24 cellular contexts compared by ENCODE assay signal in the genomic region with DNA sequence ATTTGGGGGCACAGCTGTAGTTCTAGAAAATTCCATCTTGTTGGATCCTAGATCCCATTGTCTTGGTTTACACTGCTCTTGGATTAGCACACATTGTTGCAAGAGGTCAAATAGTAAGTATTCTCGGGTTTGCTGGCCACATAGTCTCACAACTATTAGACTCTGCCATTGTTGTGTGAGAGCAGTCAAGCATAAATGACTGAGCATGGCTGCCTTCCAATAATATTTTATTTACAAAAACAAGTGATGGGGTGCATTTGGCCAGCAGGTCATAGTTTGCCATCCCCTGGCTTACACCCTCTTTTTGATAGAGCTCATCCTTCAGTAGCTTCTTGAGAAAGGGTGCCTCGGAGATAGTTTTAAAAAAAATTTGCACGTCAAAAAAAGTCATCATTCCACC.
"Had no signal": no experiment of that assay in that cellular context is flagged by ENCODE, and none has a peak within 500 bp of the region (broad histone marks: within the 10 kb centered on the region; RNA-seq: fewer than 3 reads in every experiment).

No MANE protein-coding gene starts in this region.

- ATAC-seq: esophagus mucosa; foreskin keratinocyte; gastroesophageal sphincter; heart right ventricle; left cardiac atrium; left lung; mucosa of descending colon; natural killer cell treated with Interleukin-12 subunit alpha and Interleukin-12 subunit beta and Interleukin-15 and Interleukin-18, amount 100 ng/mL, for 72 hours; pancreas; right lobe of liver; stimulated activated naive B cell treated with anti-CD40 and anti-IgM and Interleukin-4, amounts not matched to agents 10 μg/mL and 1 μg/mL and 100 μg/mL, for 72 hours had no signal

- H3K27me3 ChIP-seq: right lobe of liver had no signal

- FAIRE-seq: pancreas, small intestine, urothelium cell line had no signal

- H3K27ac ChIP-seq: dorsolateral prefrontal cortex, foreskin keratinocyte, gastroesophageal sphincter, heart right ventricle, left lung, neutrophil, pancreas, right lobe of liver, thoracic aorta, tibial nerve, upper lobe of left lung had no signal

- DNase-seq: dorsolateral prefrontal cortex; effector CD4-positive, alpha-beta T cell; foreskin keratinocyte; heart right ventricle; hippocampal formation; left cardiac atrium; left lung; mesenchymal stem cell; mucosa of descending colon; naive B cell; pancreas; right lobe of liver; small intestine; stimulated activated CD4-positive, alpha-beta T cell treated with anti-CD3 and anti-CD28 coated beads, Interleukin-15, amount 100 ng/mL, for 24 hours; stimulated activated CD4-positive, alpha-beta T cell treated with anti-CD3 and anti-CD28 coated beads, Interleukin-2, amount 100 ng/mL, for 48 hours; stimulated activated naive B cell treated with anti-CD40 and anti-IgM and Interleukin-4, amounts not matched to agents 10 μg/mL and 1 μg/mL and 100 μg/mL, for 72 hours; upper lobe of left lung had no signal

- H3K4me3 ChIP-seq: dorsolateral prefrontal cortex, gastroesophageal sphincter, heart right ventricle, left lung, mucosa of descending colon, pancreas, right lobe of liver, thoracic aorta, tibial nerve, upper lobe of left lung had no signal

- H3K4me1 ChIP-seq: foreskin keratinocyte, gastroesophageal sphincter, heart right ventricle, left lung, pancreas, tibial nerve, upper lobe of left lung had no signal

- H3K36me3 ChIP-seq: gastroesophageal sphincter, heart right ventricle, left lung, neutrophil, pancreas, right lobe of liver, thoracic aorta, tibial nerve, upper lobe of left lung had no signal

- H3K9me3 ChIP-seq: mucosa of descending colon, neutrophil, pancreas, right lobe of liver, thoracic aorta had no signal
